15 cellular contexts compared by ENCODE assay signal in genomic region chr6:38348366-38348765, GRCh38.
DNase-seq lines count a peak whose midpoint lies in the region; ATAC-seq and TF ChIP-seq lines count a peak whose summit lies in the region.
"Had no signal": no experiment of that assay in that cellular context is flagged by ENCODE, and none has a peak within 500 bp of the region (broad histone marks: within the 10 kb centered on the region; RNA-seq: fewer than 3 reads in every experiment).

No MANE protein-coding gene starts in this region.

- no peaks in the 10 kb centered on the region for H3K27me3 Mint-ChIP-seq in brain

- no peak for TF ChIP-seq CTCF in IMR-90 (conservative IDR thresholded peaks at IDR 0.05; ENCODE audit: low read depth, low read length)
- no peak for TF ChIP-seq CTCF in brain (conservative IDR thresholded peaks at IDR 0.05)
- no peak for TF ChIP-seq CTCF in dorsolateral prefrontal cortex (IDR thresholded peaks at IDR 0.05 in 54 of 56, conservative IDR thresholded peaks at IDR 0.05 in 2 of 56; ENCODE audit: low read depth in 1 of 56, partially characterized antibody in 56 of 56)

- no peak overlapping the region for H3K4me2 ChIP-seq in IMR-90 (ENCODE audit: low read depth, low read length)
- H3K4me2 ChIP-seq: A549 had no signal

- H2AK9ac ChIP-seq in IMR-90 (replicated peaks; ENCODE audit: low read depth, low read length, poor library complexity) = no peak overlapping the region

- H2AK5ac ChIP-seq in IMR-90 (ENCODE audit: low read depth, low read length) = peak overlapping the region; percentile 43; the same call in 1 of the 2 replicates

- peak overlapping the region in 3 of 5 experiments; percentile 23 to 43 (median 31) for H3K27ac Mint-ChIP-seq in brain
- H3K27ac Mint-ChIP-seq: CD14-positive monocyte; CD8-positive, alpha-beta T cell had no signal

- no peaks in the 10 kb centered on the region for H3K9me3 ChIP-seq in IMR-90 (ENCODE audit: control insufficient read depth, insufficient read depth, low read length)
- H3K9me3 ChIP-seq: A549, Caco-2 had no signal

- no peak overlapping the region for H3K23ac ChIP-seq in IMR-90 (ENCODE audit: low read depth, low read length)

- H2BK15ac ChIP-seq in IMR-90 (ENCODE audit: low read depth, low read length) = peak overlapping the region; percentile 20; the same call in 1 of the 3 replicates

- DNase-seq in IMR-90 = no peak
- peak; percentile 9 for DNase-seq in RPMI7951 (ENCODE audit: low read depth)
- DNase-seq in retina = peak; percentile 38
- no peak for DNase-seq in NCI-H2029 treated with DMSO at 0.1 percent for 48 hours (lab: John Stamatoyannopoulos, UW)
- DNase-seq in GDM1 (lab: John Stamatoyannopoulos, UW) = no peak
- DNase-seq in dorsolateral prefrontal cortex = no peak
- DNase-seq: Caco-2; CD8-positive, alpha-beta T cell; GF-D8; HCEC 1CT; HFFc6 had no signal

- BruUV-seq in IMR-90 (replicated peaks; lab: Mats Ljungman, UMichigan) = no TSS peak

- dilution Hi-C loops in IMR-90 (cut with HindIII; ENCODE audit: low sequenced_read_pairs, unreplicated experiment) = no loop called here

- no peak overlapping the region for H3K56ac ChIP-seq in IMR-90 (ENCODE audit: extremely low read depth, insufficient read depth, low read length)

- no peak overlapping the region for H4K8ac ChIP-seq in IMR-90 (ENCODE audit: low read depth in 2 of 2, low read length in 2 of 2)

- H2AFZ ChIP-seq in IMR-90 (replicated peaks; ENCODE audit: low read length, poor library complexity) = no peak overlapping the region

- no peak overlapping the region for H3K9ac ChIP-seq in IMR-90 (ENCODE audit: low read depth, low read length)

- H3K14ac ChIP-seq in IMR-90 (replicated peaks; ENCODE audit: low read depth, low read length) = no peak overlapping the region

- no peak overlapping the region; the same call in 1 of the 2 replicates for H2BK120ac ChIP-seq in IMR-90 (ENCODE audit: low read depth, low read length)

- no peaks in the 10 kb centered on the region for H3K9me3 Mint-ChIP-seq in brain
- H3K9me3 Mint-ChIP-seq: CD14-positive monocyte; CD8-positive, alpha-beta T cell; HFFc6 had no signal

- intact Hi-C loops in IMR-90 (cut with micrococcal nuclease) = no loop called here
- intact Hi-C loops in dorsolateral prefrontal cortex (cut with DNase I) = loop anchor here in 1 of 2 donors (10.0 kb wide), 1 partner anchor 164 kb away; no protein-coding TSS in a partner anchor

- H3K79me1 ChIP-seq in IMR-90 (ENCODE audit: low read depth in 1 of 2, low read length in 2 of 2) = peaks cover 2 to 8% of the 10 kb centered on the region in 2 experiments; a peak in 3 of 4 replicates

- no peak overlapping the region; the same call in 1 of the 2 replicates for H2BK20ac ChIP-seq in IMR-90 (ENCODE audit: low read depth, low read length)

- H3K4me1 ChIP-seq in IMR-90 (ENCODE audit: control insufficient read depth, insufficient read depth, low read length) = peaks cover 12% of the 10 kb centered on the region
- H3K4me1 ChIP-seq: A549, Caco-2 had no signal

- CTCF ChIA-PET in IMR-90 (lab: Yijun Ruan, JAX) = no interaction called here

- H4K5ac ChIP-seq in IMR-90 (ENCODE audit: low read depth, low read length) = no peak overlapping the region

- H4K91ac ChIP-seq in IMR-90 (ENCODE audit: insufficient read depth, low read depth, low read length) = no peak overlapping the region

- no peak overlapping the region for H3K27ac ChIP-seq in IMR-90 (ENCODE audit: insufficient read depth, low read length)
- H3K27ac ChIP-seq in dorsolateral prefrontal cortex = no peak overlapping the region
- H3K27ac ChIP-seq: A549 had no signal

- H3K4me3 ChIP-seq in IMR-90 (ENCODE audit: insufficient read depth, low read depth, low read length) (no peak overlapping the region), dorsolateral prefrontal cortex (peak overlapping the region in 1 of 59 donors; percentile 31)
- H3K4me3 ChIP-seq: A549 had no signal

- H3K36me3 ChIP-seq in IMR-90 (ENCODE audit: control insufficient read depth, insufficient read depth, low read length) = no peaks in the 10 kb centered on the region

- H4K20me1 ChIP-seq in IMR-90 (ENCODE audit: insufficient read depth, low read length) = no peaks in the 10 kb centered on the region

- H3K18ac ChIP-seq in IMR-90 (ENCODE audit: low read depth, low read length) = no peak overlapping the region

- peak overlapping the region; percentile 17; the same call in 1 of the 2 replicates for H3K4ac ChIP-seq in IMR-90 (ENCODE audit: low read depth, low read length)

- no peak for ATAC-seq in IMR-90 (ENCODE audit: low read depth)
- ATAC-seq: A549; CD8-positive, alpha-beta T cell; HepG2 had no signal

- no CpG with 5 or more reads among the region's 3 CpGs for WGBS in IMR-90 (ENCODE audit: extremely low coverage in 2 of 2, insufficient read length in 1 of 2), 2 experiments

- peaks cover 10% of the 10 kb centered on the region for H3K9me1 ChIP-seq in IMR-90 (ENCODE audit: insufficient read depth, low read length)

- H3K4me1 Mint-ChIP-seq in brain = peaks cover 62% of the 10 kb centered on the region
- H3K4me1 Mint-ChIP-seq: CD14-positive monocyte had no signal

- no peaks in the 10 kb centered on the region for H3K27me3 ChIP-seq in IMR-90 (ENCODE audit: control insufficient read depth, insufficient read depth, low read length)
- no peaks in the 10 kb centered on the region for H3K27me3 ChIP-seq in dorsolateral prefrontal cortex

- no peaks in the 10 kb centered on the region for H3K36me3 Mint-ChIP-seq in brain

- in situ Hi-C loops in IMR-90 (cut with MboI; ENCODE audit: low sequenced_read_pairs) = no loop called here

- TF ChIP-seq RAD21 in IMR-90 (IDR thresholded peaks at IDR 0.05; ENCODE audit: low read length) = no peak

- POLR2A ChIA-PET in IMR-90 (lab: Charles Lee; ENCODE audit: unreplicated experiment) = no interaction called here

- H3K4me3 Mint-ChIP-seq in brain = no peak overlapping the region
- H3K4me3 Mint-ChIP-seq: CD14-positive monocyte; CD8-positive, alpha-beta T cell; HFFc6 had no signal

- H2BK5ac ChIP-seq in IMR-90 (ENCODE audit: low read depth, low read length, poor library complexity, severe bottlenecking) = no peak overlapping the region

- TF ChIP-seq POLR2A in IMR-90 (IDR thresholded peaks at IDR 0.05; ENCODE audit: low read depth, low read length) = no peak

TF ChIP-seq in IMR-90, 13 proteins besides CTCF, POLR2A, EP300 and RAD21:
- no peak for TF ChIP-seq MAZ (IDR thresholded peaks at IDR 0.05; ENCODE audit: borderline replicate concordance, low read depth, low read length)

Comparison
In these comparisons a context has a peak if more than half of its experiments do, and no peak if none do; other contexts are left out.
1. DNase-seq: peak in RPMI7951 (single experiment) and retina (single experiment); none in IMR-90 (single experiment), NCI-H2029 treated with DMSO at 0.1 percent for 48 hours (single experiment), GDM1 (single experiment) and dorsolateral prefrontal cortex (0 of 10).